ENCODE assay signal across 1 cellular context in the genomic region with DNA sequence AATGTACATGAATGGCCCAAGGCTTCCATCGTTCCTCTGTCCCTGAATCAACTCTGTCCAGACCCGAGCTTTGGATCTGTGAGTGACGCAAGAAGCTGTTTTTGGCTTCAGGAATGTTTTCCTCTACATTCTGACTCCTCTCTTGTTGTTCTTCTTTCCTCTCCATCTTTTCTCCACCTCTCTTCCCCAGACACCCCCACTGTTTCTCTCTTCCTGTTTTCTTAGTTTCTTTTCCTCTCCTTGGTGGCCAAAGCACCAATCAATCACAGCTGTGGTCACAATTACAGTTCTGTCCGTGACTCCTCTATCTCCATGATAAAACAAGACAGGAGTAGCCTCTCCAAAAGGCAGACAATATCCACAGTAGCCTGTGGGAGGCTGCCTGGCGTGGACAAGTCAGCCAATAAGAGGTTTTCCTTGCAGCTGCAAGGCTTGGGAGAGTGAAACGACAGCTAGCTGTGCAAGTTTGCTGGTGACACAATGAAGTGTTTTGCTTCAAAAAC.
TF ChIP-seq lines count a peak whose summit lies in the region.

No MANE protein-coding gene starts in this region.

TF ChIP-seq in K562, 482 proteins besides CTCF, POLR2A, EP300 and RAD21 (continued from another document):
- TF ChIP-seq, protein P1, sequence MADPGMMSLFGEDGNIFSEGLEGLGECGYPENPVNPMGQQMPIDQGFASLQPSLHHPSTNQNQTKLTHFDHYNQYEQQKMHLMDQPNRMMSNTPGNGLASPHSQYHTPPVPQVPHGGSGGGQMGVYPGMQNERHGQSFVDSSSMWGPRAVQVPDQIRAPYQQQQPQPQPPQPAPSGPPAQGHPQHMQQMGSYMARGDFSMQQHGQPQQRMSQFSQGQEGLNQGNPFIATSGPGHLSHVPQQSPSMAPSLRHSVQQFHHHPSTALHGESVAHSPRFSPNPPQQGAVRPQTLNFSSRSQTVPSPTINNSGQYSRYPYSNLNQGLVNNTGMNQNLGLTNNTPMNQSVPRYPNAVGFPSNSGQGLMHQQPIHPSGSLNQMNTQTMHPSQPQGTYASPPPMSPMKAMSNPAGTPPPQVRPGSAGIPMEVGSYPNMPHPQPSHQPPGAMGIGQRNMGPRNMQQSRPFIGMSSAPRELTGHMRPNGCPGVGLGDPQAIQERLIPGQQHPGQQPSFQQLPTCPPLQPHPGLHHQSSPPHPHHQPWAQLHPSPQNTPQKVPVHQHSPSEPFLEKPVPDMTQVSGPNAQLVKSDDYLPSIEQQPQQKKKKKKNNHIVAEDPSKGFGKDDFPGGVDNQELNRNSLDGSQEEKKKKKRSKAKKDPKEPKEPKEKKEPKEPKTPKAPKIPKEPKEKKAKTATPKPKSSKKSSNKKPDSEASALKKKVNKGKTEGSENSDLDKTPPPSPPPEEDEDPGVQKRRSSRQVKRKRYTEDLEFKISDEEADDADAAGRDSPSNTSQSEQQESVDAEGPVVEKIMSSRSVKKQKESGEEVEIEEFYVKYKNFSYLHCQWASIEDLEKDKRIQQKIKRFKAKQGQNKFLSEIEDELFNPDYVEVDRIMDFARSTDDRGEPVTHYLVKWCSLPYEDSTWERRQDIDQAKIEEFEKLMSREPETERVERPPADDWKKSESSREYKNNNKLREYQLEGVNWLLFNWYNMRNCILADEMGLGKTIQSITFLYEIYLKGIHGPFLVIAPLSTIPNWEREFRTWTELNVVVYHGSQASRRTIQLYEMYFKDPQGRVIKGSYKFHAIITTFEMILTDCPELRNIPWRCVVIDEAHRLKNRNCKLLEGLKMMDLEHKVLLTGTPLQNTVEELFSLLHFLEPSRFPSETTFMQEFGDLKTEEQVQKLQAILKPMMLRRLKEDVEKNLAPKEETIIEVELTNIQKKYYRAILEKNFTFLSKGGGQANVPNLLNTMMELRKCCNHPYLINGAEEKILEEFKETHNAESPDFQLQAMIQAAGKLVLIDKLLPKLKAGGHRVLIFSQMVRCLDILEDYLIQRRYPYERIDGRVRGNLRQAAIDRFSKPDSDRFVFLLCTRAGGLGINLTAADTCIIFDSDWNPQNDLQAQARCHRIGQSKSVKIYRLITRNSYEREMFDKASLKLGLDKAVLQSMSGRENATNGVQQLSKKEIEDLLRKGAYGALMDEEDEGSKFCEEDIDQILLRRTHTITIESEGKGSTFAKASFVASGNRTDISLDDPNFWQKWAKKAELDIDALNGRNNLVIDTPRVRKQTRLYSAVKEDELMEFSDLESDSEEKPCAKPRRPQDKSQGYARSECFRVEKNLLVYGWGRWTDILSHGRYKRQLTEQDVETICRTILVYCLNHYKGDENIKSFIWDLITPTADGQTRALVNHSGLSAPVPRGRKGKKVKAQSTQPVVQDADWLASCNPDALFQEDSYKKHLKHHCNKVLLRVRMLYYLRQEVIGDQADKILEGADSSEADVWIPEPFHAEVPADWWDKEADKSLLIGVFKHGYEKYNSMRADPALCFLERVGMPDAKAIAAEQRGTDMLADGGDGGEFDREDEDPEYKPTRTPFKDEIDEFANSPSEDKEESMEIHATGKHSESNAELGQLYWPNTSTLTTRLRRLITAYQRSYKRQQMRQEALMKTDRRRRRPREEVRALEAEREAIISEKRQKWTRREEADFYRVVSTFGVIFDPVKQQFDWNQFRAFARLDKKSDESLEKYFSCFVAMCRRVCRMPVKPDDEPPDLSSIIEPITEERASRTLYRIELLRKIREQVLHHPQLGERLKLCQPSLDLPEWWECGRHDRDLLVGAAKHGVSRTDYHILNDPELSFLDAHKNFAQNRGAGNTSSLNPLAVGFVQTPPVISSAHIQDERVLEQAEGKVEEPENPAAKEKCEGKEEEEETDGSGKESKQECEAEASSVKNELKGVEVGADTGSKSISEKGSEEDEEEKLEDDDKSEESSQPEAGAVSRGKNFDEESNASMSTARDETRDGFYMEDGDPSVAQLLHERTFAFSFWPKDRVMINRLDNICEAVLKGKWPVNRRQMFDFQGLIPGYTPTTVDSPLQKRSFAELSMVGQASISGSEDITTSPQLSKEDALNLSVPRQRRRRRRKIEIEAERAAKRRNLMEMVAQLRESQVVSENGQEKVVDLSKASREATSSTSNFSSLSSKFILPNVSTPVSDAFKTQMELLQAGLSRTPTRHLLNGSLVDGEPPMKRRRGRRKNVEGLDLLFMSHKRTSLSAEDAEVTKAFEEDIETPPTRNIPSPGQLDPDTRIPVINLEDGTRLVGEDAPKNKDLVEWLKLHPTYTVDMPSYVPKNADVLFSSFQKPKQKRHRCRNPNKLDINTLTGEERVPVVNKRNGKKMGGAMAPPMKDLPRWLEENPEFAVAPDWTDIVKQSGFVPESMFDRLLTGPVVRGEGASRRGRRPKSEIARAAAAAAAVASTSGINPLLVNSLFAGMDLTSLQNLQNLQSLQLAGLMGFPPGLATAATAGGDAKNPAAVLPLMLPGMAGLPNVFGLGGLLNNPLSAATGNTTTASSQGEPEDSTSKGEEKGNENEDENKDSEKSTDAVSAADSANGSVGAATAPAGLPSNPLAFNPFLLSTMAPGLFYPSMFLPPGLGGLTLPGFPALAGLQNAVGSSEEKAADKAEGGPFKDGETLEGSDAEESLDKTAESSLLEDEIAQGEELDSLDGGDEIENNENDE (IDR thresholded peaks at IDR 0.05; ENCODE audit: low read depth, low read length), result no peak
- 0 out of 4 replicates have a peak, but pooled peaks of 1 of the 2 experiments have one; percentile 23 for TF ChIP-seq HDAC1 (IDR thresholded peaks at IDR 0.05)
